Comparison of ENCODE assay signal across 17 cellular contexts in genomic region chr1:14113271-14113670, GRCh38.
"Had no signal": no experiment of that assay in that cellular context is flagged by ENCODE, and none has a peak within 500 bp of the region (broad histone marks: within the 10 kb centered on the region; RNA-seq: fewer than 3 reads in every experiment).

No MANE protein-coding gene starts in this region.

- H2AFZ ChIP-seq: PC-9 had no signal

- DNase-seq: activated CD4-positive, alpha-beta T cell treated with anti-CD3 and anti-CD28 coated beads, Interleukin-2, amount 10 ng/mL, durations not matched to agents 7 days and 5 days; activated CD4-positive, CD25-positive, alpha-beta regulatory T cell; activated CD8-positive, alpha-beta memory T cell treated with anti-CD3 and anti-CD28 coated beads for 24 hours; activated gamma-delta T cell; activated T-cell treated with anti-CD3 and anti-CD28 coated beads, Interleukin-2, amount 50 U/mL, for 4 hours; Kasumi-1; SIG-M5; T-helper 1 cell had no signal

- H3K9me2 ChIP-seq: SK-N-SH had no signal

- H3K9me3 Mint-ChIP-seq: activated CD4-positive, alpha-beta memory T cell treated with anti-CD3 and anti-CD28 coated beads for 36 hours; activated CD4-positive, alpha-beta T cell treated with anti-CD3 and anti-CD28 coated beads, Interleukin-2, amount 10 ng/mL, durations not matched to agents 7 days and 5 days; activated naive CD4-positive, alpha-beta T cell treated with anti-CD3 and anti-CD28 coated beads for 36 hours; activated T-cell treated with anti-CD3 and anti-CD28 coated beads, Interleukin-2, amount 50 U/mL, for 4 hours; activated T-helper 17 cell treated with anti-CD3 and anti-CD28 coated beads, Interleukin-2, amount 50 U/mL, for 72 hours; central memory CD8-positive, alpha-beta T cell had no signal

- H3K27me3 Mint-ChIP-seq: activated CD4-positive, alpha-beta T cell treated with anti-CD3 and anti-CD28 coated beads, Interleukin-2, amount 10 ng/mL, durations not matched to agents 7 days and 5 days had no signal

- H3K4me3 Mint-ChIP-seq: activated CD4-positive, alpha-beta memory T cell treated with anti-CD3 and anti-CD28 coated beads for 36 hours; activated CD4-positive, alpha-beta T cell treated with anti-CD3 and anti-CD28 coated beads, Interleukin-2, amount 10 ng/mL, durations not matched to agents 7 days and 5 days; activated naive CD4-positive, alpha-beta T cell treated with anti-CD3 and anti-CD28 coated beads for 36 hours; activated naive CD8-positive, alpha-beta T cell; activated T-cell treated with anti-CD3 and anti-CD28 coated beads, Interleukin-2, amount 50 U/mL, for 4 hours; activated T-helper 17 cell treated with anti-CD3 and anti-CD28 coated beads, Interleukin-2, amount 50 U/mL, for 72 hours; central memory CD8-positive, alpha-beta T cell had no signal

- H3K9me3 ChIP-seq: SK-N-SH had no signal

- H3K27ac ChIP-seq: PC-9, VCaP had no signal

- H3K9ac ChIP-seq: SK-N-SH had no signal

- H3K4me1 Mint-ChIP-seq: central memory CD8-positive, alpha-beta T cell had no signal

- ATAC-seq: activated T-cell treated with anti-CD3 and anti-CD28 coated beads, Interleukin-2, amount 50 U/mL, for 4 hours; activated T-helper 17 cell treated with anti-CD3 and anti-CD28 coated beads, Interleukin-2, amount 50 U/mL, for 72 hours had no signal

- H3K4me2 ChIP-seq: PC-9, SK-N-SH had no signal

- H3K27ac Mint-ChIP-seq: activated CD4-positive, alpha-beta memory T cell treated with anti-CD3 and anti-CD28 coated beads for 36 hours; activated CD4-positive, alpha-beta T cell treated with anti-CD3 and anti-CD28 coated beads, Interleukin-2, amount 10 ng/mL, durations not matched to agents 7 days and 5 days; activated naive CD4-positive, alpha-beta T cell treated with anti-CD3 and anti-CD28 coated beads for 36 hours; activated naive CD8-positive, alpha-beta T cell; activated T-helper 17 cell treated with anti-CD3 and anti-CD28 coated beads, Interleukin-2, amount 50 U/mL, for 72 hours had no signal

- H3K36me3 Mint-ChIP-seq: activated CD4-positive, alpha-beta memory T cell treated with anti-CD3 and anti-CD28 coated beads for 36 hours; activated naive CD8-positive, alpha-beta T cell had no signal

- H3K4me3 ChIP-seq: K562, PC-9 had no signal
